Comparison of ENCODE assay signal across 13 cellular contexts in the genomic region with DNA sequence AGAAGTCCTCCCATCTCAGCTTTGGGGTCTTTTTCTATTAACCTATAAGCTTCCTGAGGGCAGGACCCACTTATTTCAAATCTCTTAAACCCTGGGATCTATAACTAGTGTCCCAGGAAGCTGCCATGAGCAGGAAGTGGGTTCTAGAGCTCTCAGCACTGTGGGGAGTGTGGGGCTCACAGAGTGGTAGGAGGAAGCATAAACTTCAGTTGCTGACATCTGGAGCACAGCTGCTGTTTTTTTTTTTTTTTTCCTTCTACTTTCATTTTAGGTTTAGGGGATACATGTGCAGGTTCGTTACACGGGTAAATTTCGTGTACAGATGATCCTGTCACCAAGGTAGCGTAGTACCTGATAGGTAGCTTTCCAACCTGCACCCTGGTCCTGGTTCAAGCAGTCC. TPM values are rescaled to one million over a fixed set of nuclear protein-coding genes. Genes with fewer than 3 reads are reported as not detected.
DNase-seq lines count a peak whose midpoint lies in the region; ATAC-seq and TF ChIP-seq lines count a peak whose summit lies in the region.
"Had no signal": no experiment of that assay in that cellular context is flagged by ENCODE, and none has a peak within 500 bp of the region (broad histone marks: within the 10 kb centered on the region; RNA-seq: fewer than 3 reads in every experiment).

No MANE protein-coding gene starts in this region.

- no peaks in the 10 kb centered on the region for H3K27me3 Mint-ChIP-seq in activated CD4-positive, alpha-beta T cell treated with anti-CD3 and anti-CD28 coated beads, Interleukin-2, amount 10 ng/mL, durations not matched to agents 7 days and 5 days

- no peaks in the 10 kb centered on the region for H3K9me3 ChIP-seq in GM23248 (ENCODE audit: low read depth)
- H3K9me3 ChIP-seq: uterus had no signal

- H3K27ac ChIP-seq in GM23248 = no peak overlapping the region
- H3K27ac ChIP-seq: uterus had no signal

- H3K4me1 Mint-ChIP-seq in activated CD4-positive, alpha-beta T cell treated with anti-CD3 and anti-CD28 coated beads, Interleukin-2, amount 10 ng/mL, durations not matched to agents 7 days and 5 days = peaks cover 20% of the 10 kb centered on the region

- CTCF ChIA-PET in activated CD4-positive, alpha-beta T cell treated with anti-CD3 and anti-CD28 coated beads, Interleukin-2, amount 10 ng/mL, durations not matched to agents 7 days and 5 days (lab: Charles Lee) = interaction anchor here (0.7 to 1.1 kb wide), 4 partner anchors 16 to 145 kb away, joined by 3 to 5 read pairs (median 3); no protein-coding TSS in a partner anchor

- peak; percentile 16 for DNase-seq in activated CD4-positive, alpha-beta T cell treated with anti-CD3 and anti-CD28 coated beads, Interleukin-2, amount 10 ng/mL, durations not matched to agents 7 days and 5 days
- DNase-seq in activated CD4-positive, alpha-beta T cell treated with anti-CD3 and anti-CD28 coated beads, Interleukin-2, amount 50 U/mL, for 4 hours = no peak
- peak; percentile 44 for DNase-seq in fibroblast of mammary gland (ENCODE audit: low read depth)
- no peak for DNase-seq in H7
- DNase-seq in GM23248 = no peak
- DNase-seq: activated naive CD4-positive, alpha-beta T cell; effector CD8-positive, alpha-beta T cell; T1000; uterus had no signal

- H3K9me2 ChIP-seq in GM23248 (ENCODE audit: insufficient read depth) = no peaks in the 10 kb centered on the region

- H3K9me3 Mint-ChIP-seq in activated CD4-positive, alpha-beta T cell treated with anti-CD3 and anti-CD28 coated beads, Interleukin-2, amount 10 ng/mL, durations not matched to agents 7 days and 5 days = no peaks in the 10 kb centered on the region
- H3K9me3 Mint-ChIP-seq: neural crest cell had no signal

- 59 to 70% methylated on average over 4 of the region's 4 CpGs for WGBS in GM23248 (ENCODE audit: low coverage in 1 of 2, low lambda C conversion rate in 2 of 2, missing lambda C conversion rate in 2 of 2), 2 experiments

- ATAC-seq in GM21619 (IDR thresholded peaks at IDR 0.05; ENCODE audit: unreplicated experiment) (peak; percentile 49), HG03432 (IDR thresholded peaks at IDR 0.05; ENCODE audit: unreplicated experiment) (peak; percentile 74)
- ATAC-seq in activated CD4-positive, CD25-positive, alpha-beta regulatory T cell treated with anti-CD3 and anti-CD28 coated beads, Interleukin-2, amount 50 U/mL, for 24 hours = no peak

- H3K27ac Mint-ChIP-seq in activated CD4-positive, alpha-beta T cell treated with anti-CD3 and anti-CD28 coated beads, Interleukin-2, amount 10 ng/mL, durations not matched to agents 7 days and 5 days = no peak overlapping the region

- H3K9ac ChIP-seq in GM23248 = no peak overlapping the region

- TF ChIP-seq CTCF in fibroblast of mammary gland (conservative IDR thresholded peaks at IDR 0.05; ENCODE audit: control insufficient read depth, insufficient read depth, low read depth, low read length) = no peak

- H3K27me3 ChIP-seq in H7 (ENCODE audit: control insufficient read depth, insufficient read depth, low read length) = no peaks in the 10 kb centered on the region
- H3K27me3 ChIP-seq in GM23248 (replicated peaks; ENCODE audit: insufficient read depth) = no peaks in the 10 kb centered on the region
- H3K27me3 ChIP-seq: uterus had no signal

- in situ Hi-C loops in GM23248 (cut with MboI) = loop anchor here (25.0 kb wide), 1 partner anchor 145 kb away; no protein-coding TSS in a partner anchor

- H3K36me3 ChIP-seq in H7 (replicated peaks; ENCODE audit: control insufficient read depth, insufficient read depth, low read length) = no peaks in the 10 kb centered on the region
- H3K36me3 ChIP-seq in GM23248 (ENCODE audit: low read depth) = no peaks in the 10 kb centered on the region
- H3K36me3 ChIP-seq: uterus had no signal

- H3K4me3 Mint-ChIP-seq in activated CD4-positive, alpha-beta T cell treated with anti-CD3 and anti-CD28 coated beads, Interleukin-2, amount 10 ng/mL, durations not matched to agents 7 days and 5 days = peak overlapping the region; percentile 14
- H3K4me3 Mint-ChIP-seq: neural crest cell had no signal

- H2AFZ ChIP-seq in GM23248 = no peak overlapping the region

- H3K79me2 ChIP-seq in GM23248 (ENCODE audit: insufficient read depth) = peaks cover 47% of the 10 kb centered on the region

- H4K20me1 ChIP-seq in GM23248 (ENCODE audit: insufficient read depth) = peaks cover 13% of the 10 kb centered on the region; the same call in 1 of the 2 replicates

- no peaks in the 10 kb centered on the region for H3K4me1 ChIP-seq in GM23248 (ENCODE audit: insufficient read depth)
- H3K4me1 ChIP-seq: uterus had no signal

- H3K4me3 ChIP-seq in fibroblast of mammary gland (ENCODE audit: control insufficient read depth, low read depth, low read length) (no peak overlapping the region), H7 (ENCODE audit: insufficient read depth, low read depth, low read length) (no peak overlapping the region), GM23248 (no peak overlapping the region)
- H3K4me3 ChIP-seq: uterus had no signal

- H3K4me2 ChIP-seq in GM23248 (ENCODE audit: unreplicated experiment) = no peak overlapping the region

- no peaks in the 10 kb centered on the region for H3F3A ChIP-seq in GM23248 (ENCODE audit: insufficient read depth)

- POLR2A ChIA-PET in activated CD4-positive, alpha-beta T cell treated with anti-CD3 and anti-CD28 coated beads, Interleukin-2, amount 10 ng/mL, durations not matched to agents 7 days and 5 days (lab: Charles Lee) = interaction anchor here (0.6 kb wide), 1 partner anchor 606 kb away, joined by 3 read pairs; no protein-coding TSS in a partner anchor

- H3K36me3 Mint-ChIP-seq in activated CD4-positive, alpha-beta T cell treated with anti-CD3 and anti-CD28 coated beads, Interleukin-2, amount 10 ng/mL, durations not matched to agents 7 days and 5 days (ENCODE audit: low read depth) = peaks cover 3% of the 10 kb centered on the region

RNA-seq across cellular contexts. Expression of gene AK4, which starts 59.3 kb away (rescaled TPM):
- total RNA-seq in activated CD4-positive, alpha-beta T cell treated with anti-CD3 and anti-CD28 coated beads, Interleukin-2, amount 10 ng/mL, durations not matched to agents 7 days and 5 days = 10 to 100 TPM; 37.3 to 42.6 TPM
- total RNA-seq in H7 (2014; rRNA removed; shearing (Covaris generic)) = 227 and 297 TPM in 2 replicates
- total RNA-seq in GM23248 (2014; rRNA removed; shearing (Covaris generic)) = 49.1 and 65.4 TPM in 2 replicates
- polyA plus RNA-seq in GM23248 (2016; fragmentation: Nextera tagmentation; extraction: Ambion mirVana) = 108 and 110 TPM in 2 replicates

Comparison
In these comparisons a context has a peak if more than half of its experiments do, and no peak if none do; other contexts are left out.
1. DNase-seq: peak in activated CD4-positive, alpha-beta T cell treated with anti-CD3 and anti-CD28 coated beads, Interleukin-2, amount 10 ng/mL, durations not matched to agents 7 days and 5 days (single experiment) and fibroblast of mammary gland (single experiment); none in activated CD4-positive, alpha-beta T cell treated with anti-CD3 and anti-CD28 coated beads, Interleukin-2, amount 50 U/mL, for 4 hours (0 of 2), H7 (single experiment) and GM23248 (single experiment).
2. ATAC-seq: peak in GM21619 (single experiment) and HG03432 (single experiment); none in activated CD4-positive, CD25-positive, alpha-beta regulatory T cell treated with anti-CD3 and anti-CD28 coated beads, Interleukin-2, amount 50 U/mL, for 24 hours (0 of 2).